In genomic region chr11:17267576-17267975, GRCh38 we compare ENCODE assay signal across 13 cellular contexts. TPM values are rescaled to one million over a fixed set of nuclear protein-coding genes. Genes with fewer than 3 reads are reported as not detected.
DNase-seq lines count a peak whose midpoint lies in the region; ATAC-seq, FAIRE-seq and TF ChIP-seq lines count a peak whose summit lies in the region.
"Had no signal": no experiment of that assay in that cellular context is flagged by ENCODE, and none has a peak within 500 bp of the region (broad histone marks: within the 10 kb centered on the region; RNA-seq: fewer than 3 reads in every experiment).

No MANE protein-coding gene starts in this region.

- TF ChIP-seq CTCF in RWPE2 (IDR thresholded peaks at IDR 0.05; ENCODE audit: poor library complexity, severe bottlenecking), result peak; percentile 63
- TF ChIP-seq CTCF in prostate gland (IDR thresholded peaks at IDR 0.05), result no peak

- H3K4me1 ChIP-seq in RWPE2 (ENCODE audit: insufficient read depth, poor library complexity, severe bottlenecking) (peaks cover 6% of the 10 kb centered on the region), prostate gland (replicated peaks) (no peaks in the 10 kb centered on the region)
- H3K4me1 ChIP-seq: Caco-2 had no signal

- H3K4me3 ChIP-seq in RWPE2 (ENCODE audit: severe bottlenecking) (no peak overlapping the region), prostate gland (no peak overlapping the region)

- H3K27me3 Mint-ChIP-seq in activated T-cell treated with anti-CD3 and anti-CD28 coated beads, Interleukin-2, amount 50 U/mL, for 24 hours, result peaks cover under 1% of the 10 kb centered on the region

- H3K27me3 ChIP-seq in RWPE2 (ENCODE audit: insufficient read depth, poor library complexity, severe bottlenecking) (no peaks in the 10 kb centered on the region), prostate gland (replicated peaks; ENCODE audit: insufficient read depth) (no peaks in the 10 kb centered on the region)

- FAIRE-seq in H54 (lab: Jason Lieb, UNC), result peak; percentile 66

- no peak overlapping the region for H3K4me3 Mint-ChIP-seq in activated T-cell treated with anti-CD3 and anti-CD28 coated beads, Interleukin-2, amount 50 U/mL, for 24 hours
- H3K4me3 Mint-ChIP-seq: mesothelial cell of epicardium had no signal

- no peak overlapping the region for H3K27ac Mint-ChIP-seq in activated T-cell treated with anti-CD3 and anti-CD28 coated beads, Interleukin-2, amount 50 U/mL, for 24 hours
- H3K27ac Mint-ChIP-seq: mesothelial cell of epicardium had no signal

- H3K36me3 Mint-ChIP-seq in activated T-cell treated with anti-CD3 and anti-CD28 coated beads, Interleukin-2, amount 50 U/mL, for 24 hours (ENCODE audit: low read depth), result no peaks in the 10 kb centered on the region
- H3K36me3 Mint-ChIP-seq: mesothelial cell of epicardium had no signal

- H3K9me3 Mint-ChIP-seq in activated T-cell treated with anti-CD3 and anti-CD28 coated beads, Interleukin-2, amount 50 U/mL, for 24 hours, result no peaks in the 10 kb centered on the region
- H3K9me3 Mint-ChIP-seq: mesothelial cell of epicardium had no signal

- H3K4me1 Mint-ChIP-seq in activated T-cell treated with anti-CD3 and anti-CD28 coated beads, Interleukin-2, amount 50 U/mL, for 24 hours (ENCODE audit: low read depth), result peaks cover 18% of the 10 kb centered on the region

- no peak for TF ChIP-seq POLR2A in H54 (IDR thresholded peaks at IDR 0.05; ENCODE audit: low read depth, low read length)
- no peak for TF ChIP-seq POLR2A in prostate gland (IDR thresholded peaks at IDR 0.05)

- intact Hi-C loops in prostate gland (cut with DNase I), result no loop called here

- H3K9me3 ChIP-seq in RWPE2 (ENCODE audit: severe bottlenecking), result no peaks in the 10 kb centered on the region
- no peaks in the 10 kb centered on the region for H3K9me3 ChIP-seq in prostate gland
- H3K9me3 ChIP-seq: Caco-2 had no signal

- H3K36me3 ChIP-seq in RWPE2 (ENCODE audit: low read depth) (no peaks in the 10 kb centered on the region), prostate gland (no peaks in the 10 kb centered on the region)

- ATAC-seq in RWPE2 (ENCODE audit: low read depth), result peak; percentile 96

- DNase-seq in AG08396 (ENCODE audit: low spot score) (peak; percentile 28), H54 (ENCODE audit: insufficient read length, low spot score) (peak; percentile 42), RWPE2 (ENCODE audit: low spot score) (peak; percentile 75), hepatic stellate cell (ENCODE audit: low spot score) (peak; percentile 24), NAMALWA (ENCODE audit: low spot score) (no peak), iPS-NIHi7 (ENCODE audit: extremely low spot score) (no peak), prostate gland (ENCODE audit: low spot score) (no peak)
- DNase-seq in activated T-cell treated with anti-CD3 and anti-CD28 coated beads, Interleukin-2, amount 50 U/mL, for 24 hours, result no peak
- DNase-seq: Caco-2, foreskin melanocyte, NCI-H187, Right ventricle myocardium superior had no signal

- H3K27ac ChIP-seq in RWPE2 (ENCODE audit: poor library complexity, severe bottlenecking), result peak overlapping the region; percentile 46
- no peak overlapping the region for H3K27ac ChIP-seq in prostate gland

- WGBS in prostate gland, result 92% methylated on average over 5 of the region's 5 CpGs

RNA-seq across cellular contexts. Expression of gene NUCB2, which starts 9.0 kb away (rescaled TPM):
- 100 to 1,000 TPM in 1 of 2 donors, 10 to 100 TPM in 1; 39.2 to 110 TPM for total RNA-seq in prostate gland

RNA-seq across cellular contexts. Expression of gene PIK3C2A, which starts 59.8 kb away (rescaled TPM):
- 10 to 100 TPM; 66.0 to 90.0 TPM for total RNA-seq in prostate gland

Comparison
In these comparisons a context has a peak if more than half of its experiments do, and no peak if none do; other contexts are left out.
1. DNase-seq: peak in AG08396 (single experiment), H54 (single experiment), RWPE2 (single experiment) and hepatic stellate cell (single experiment); none in NAMALWA (single experiment), iPS-NIHi7 (single experiment), prostate gland (single experiment) and activated T-cell treated with anti-CD3 and anti-CD28 coated beads, Interleukin-2, amount 50 U/mL, for 24 hours (single experiment).